In the genomic region with DNA sequence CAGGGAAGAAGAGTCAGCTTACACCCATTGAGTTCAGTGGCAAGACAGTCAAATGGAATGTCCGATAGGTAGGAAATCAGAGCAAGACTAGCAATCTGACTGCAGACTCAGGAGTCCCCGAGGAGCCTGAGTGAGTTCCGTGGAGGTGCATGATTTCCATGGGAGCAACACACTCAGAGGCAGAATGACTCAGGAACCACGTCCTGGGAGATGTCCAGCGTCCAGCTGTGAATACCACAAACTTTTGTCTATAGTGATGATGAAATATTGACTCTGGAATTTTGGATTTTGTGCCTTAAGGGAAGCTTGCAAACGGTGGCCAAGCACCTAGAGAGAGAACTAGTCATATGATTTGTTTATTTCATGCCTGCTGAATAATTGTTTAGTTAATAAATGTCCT, we compare ENCODE assay signal across 1 cellular context.
TF ChIP-seq lines count a peak whose summit lies in the region.

No MANE protein-coding gene starts in this region.

TF ChIP-seq in A549, 52 proteins besides CTCF, POLR2A, EP300 and RAD21 (continued from another document):
- TF ChIP-seq, protein P1, sequence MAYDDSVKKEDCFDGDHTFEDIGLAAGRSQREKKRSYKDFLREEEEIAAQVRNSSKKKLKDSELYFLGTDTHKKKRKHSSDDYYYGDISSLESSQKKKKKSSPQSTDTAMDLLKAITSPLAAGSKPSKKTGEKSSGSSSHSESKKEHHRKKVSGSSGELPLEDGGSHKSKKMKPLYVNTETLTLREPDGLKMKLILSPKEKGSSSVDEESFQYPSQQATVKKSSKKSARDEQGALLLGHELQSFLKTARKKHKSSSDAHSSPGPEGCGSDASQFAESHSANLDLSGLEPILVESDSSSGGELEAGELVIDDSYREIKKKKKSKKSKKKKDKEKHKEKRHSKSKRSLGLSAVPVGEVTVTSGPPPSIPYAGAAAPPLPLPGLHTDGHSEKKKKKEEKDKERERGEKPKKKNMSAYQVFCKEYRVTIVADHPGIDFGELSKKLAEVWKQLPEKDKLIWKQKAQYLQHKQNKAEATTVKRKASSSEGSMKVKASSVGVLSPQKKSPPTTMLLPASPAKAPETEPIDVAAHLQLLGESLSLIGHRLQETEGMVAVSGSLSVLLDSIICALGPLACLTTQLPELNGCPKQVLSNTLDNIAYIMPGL (CRISPR knock-in tag; IDR thresholded peaks at IDR 0.05; ENCODE audit: borderline replicate concordance): no peak
- no peak for TF ChIP-seq BHLHE40 (IDR thresholded peaks at IDR 0.05; ENCODE audit: low read depth, low read length)
- no peak for TF ChIP-seq RCOR1 (IDR thresholded peaks at IDR 0.05; ENCODE audit: low read depth, low read length)
- no peak for TF ChIP-seq RFX5 (IDR thresholded peaks at IDR 0.05)
- no peak for TF ChIP-seq KDM5A (IDR thresholded peaks at IDR 0.05)
- TF ChIP-seq PHF8 (IDR thresholded peaks at IDR 0.05; ENCODE audit: borderline replicate concordance, low read depth): no peak
- TF ChIP-seq FOXS1 (CRISPR knock-in tag; IDR thresholded peaks at IDR 0.05): no peak; the same call in 1 of the 2 replicates
- TF ChIP-seq, protein P2, sequence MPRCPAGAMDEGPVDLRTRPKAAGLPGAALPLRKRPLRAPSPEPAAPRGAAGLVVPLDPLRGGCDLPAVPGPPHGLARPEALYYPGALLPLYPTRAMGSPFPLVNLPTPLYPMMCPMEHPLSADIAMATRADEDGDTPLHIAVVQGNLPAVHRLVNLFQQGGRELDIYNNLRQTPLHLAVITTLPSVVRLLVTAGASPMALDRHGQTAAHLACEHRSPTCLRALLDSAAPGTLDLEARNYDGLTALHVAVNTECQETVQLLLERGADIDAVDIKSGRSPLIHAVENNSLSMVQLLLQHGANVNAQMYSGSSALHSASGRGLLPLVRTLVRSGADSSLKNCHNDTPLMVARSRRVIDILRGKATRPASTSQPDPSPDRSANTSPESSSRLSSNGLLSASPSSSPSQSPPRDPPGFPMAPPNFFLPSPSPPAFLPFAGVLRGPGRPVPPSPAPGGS (IDR thresholded peaks at IDR 0.05): peak; percentile 82
- no peak for TF ChIP-seq NFE2L2 (conservative IDR thresholded peaks at IDR 0.05; ENCODE audit: low read length)
- no peak for TF ChIP-seq KDM1A (IDR thresholded peaks at IDR 0.05; ENCODE audit: low read depth)
- TF ChIP-seq ZSCAN20 (CRISPR knock-in tag; IDR thresholded peaks at IDR 0.05): no peak
- TF ChIP-seq HOXB13 (CRISPR knock-in tag; IDR thresholded peaks at IDR 0.05; ENCODE audit: low read depth): no peak
- TF ChIP-seq FOSL2 (IDR thresholded peaks at IDR 0.05): peak; percentile 82
- TF ChIP-seq FOSL2 (CRISPR knock-in tag; IDR thresholded peaks at IDR 0.05): peak; percentile 90
